25 cellular contexts compared by ENCODE assay signal in genomic region chr20:64071341-64072332, GRCh38. TPM values are rescaled to one million over a fixed set of nuclear protein-coding genes. Genes with fewer than 3 reads are reported as not detected.
DNase-seq lines count a peak whose midpoint lies in the region; ATAC-seq and TF ChIP-seq lines count a peak whose summit lies in the region.
"Had no signal": no experiment of that assay in that cellular context is flagged by ENCODE, and none has a peak within 500 bp of the region (broad histone marks: within the 10 kb centered on the region; RNA-seq: fewer than 3 reads in every experiment).

No MANE protein-coding gene starts in this region.

- H3K9me3 ChIP-seq in spleen: no peaks in the 10 kb centered on the region
- H3K9me3 ChIP-seq: adrenal gland, breast epithelium, heart left ventricle, SJSA1, upper lobe of left lung had no signal

- TF ChIP-seq CTCF in activated B cell treated with CpG ODN at 0.5 μM for 24 hours (IDR thresholded peaks at IDR 0.05) (no peak), spleen (IDR thresholded peaks at IDR 0.05 in 8 of 11, conservative IDR thresholded peaks at IDR 0.05 in 3 of 11) (no peak)

- no peaks in the 10 kb centered on the region for H3K9me3 Mint-ChIP-seq in activated B cell treated with CpG ODN at 0.5 μM for 24 hours
- H3K9me3 Mint-ChIP-seq: activated CD4-positive, alpha-beta memory T cell treated with anti-CD3 and anti-CD28 coated beads, Interleukin-2, amount 10 ng/mL, durations not matched to agents 7 days and 5 days; activated T-cell treated with anti-CD3 and anti-CD28 coated beads, Interleukin-2, amount 50 U/mL, for 72 hours; CD4-positive, alpha-beta memory T cell; HFFc6 had no signal

- H3K4me1 ChIP-seq in spleen: peaks cover 11 to 100% (median 78%) of the 10 kb centered on the region in 6 donors
- H3K4me1 ChIP-seq: adrenal gland, breast epithelium had no signal

- TF ChIP-seq POLR2A in GM18951 (IDR thresholded peaks at IDR 0.05; ENCODE audit: extremely low read depth, insufficient read depth, insufficient read length) (peak; percentile 18), spleen (IDR thresholded peaks at IDR 0.05) (no peak)

- ATAC-seq in Right ventricle myocardium inferior (no peak), activated B cell treated with CpG ODN at 0.5 μM for 24 hours (ENCODE audit: low read depth) (peak; percentile 14), GM18867 (IDR thresholded peaks at IDR 0.05; ENCODE audit: unreplicated experiment) (no peak), left colon (no peak)
- ATAC-seq: activated T-cell treated with anti-CD3 and anti-CD28 coated beads, Interleukin-2, amount 50 U/mL, for 72 hours; heart left ventricle; left ventricle myocardium superior; T-helper 17 cell had no signal

- H3K27ac ChIP-seq in spleen: peak overlapping the region in 5 of 8 donors; percentile 23 to 65 (median 54)
- H3K27ac ChIP-seq: adrenal gland, breast epithelium, heart left ventricle, PC-9, SJSA1, upper lobe of left lung, WERI-Rb-1 had no signal

- no peak overlapping the region for H3K4me3 Mint-ChIP-seq in activated B cell treated with CpG ODN at 0.5 μM for 24 hours
- H3K4me3 Mint-ChIP-seq: activated CD4-positive, alpha-beta memory T cell treated with anti-CD3 and anti-CD28 coated beads, Interleukin-2, amount 10 ng/mL, durations not matched to agents 7 days and 5 days; activated T-cell treated with anti-CD3 and anti-CD28 coated beads, Interleukin-2, amount 50 U/mL, for 72 hours; CD4-positive, alpha-beta memory T cell; HFFc6 had no signal

- POLR2A ChIA-PET in activated B cell treated with CpG ODN at 0.5 μM for 24 hours (lab: Charles Lee): interaction anchor here (1.1 kb wide), 1 partner anchor 207 kb away, joined by 3 read pairs; the partner anchor contains the start of gene TPD52L2

- in situ Hi-C loops in GM18951 (cut with MboI; ENCODE audit: low sequenced_read_pairs, unreplicated experiment): no loop called here

- DNase-seq in Right ventricle myocardium inferior (ENCODE audit: missing footprints) (peak; percentile 58), cardiac septum (ENCODE audit: low spot score) (no peak), activated B cell treated with CpG ODN at 0.5 μM for 24 hours (no peak), spleen (no peak), SW480 (ENCODE audit: low spot score) (no peak), left colon (no peak)
- DNase-seq: activated CD4-positive, alpha-beta memory T cell treated with anti-CD3 and anti-CD28 coated beads, Interleukin-2, amount 10 ng/mL, durations not matched to agents 7 days and 5 days; activated T-cell treated with anti-CD3 and anti-CD28 coated beads, Interleukin-2, amount 50 U/mL, for 72 hours; adrenal gland; CD4-positive, alpha-beta memory T cell; DMS79 treated with DMSO at 0.1 percent for 48 hours; heart left ventricle; HFFc6; left ventricle myocardium superior; NCI-H1694 treated with DMSO at 0.1 percent for 48 hours; NCI-H226; PC-9; T-helper 17 cell; WERI-Rb-1 had no signal

- H3K27me3 Mint-ChIP-seq in activated B cell treated with CpG ODN at 0.5 μM for 24 hours: no peaks in the 10 kb centered on the region
- H3K27me3 Mint-ChIP-seq: activated CD4-positive, alpha-beta memory T cell treated with anti-CD3 and anti-CD28 coated beads, Interleukin-2, amount 10 ng/mL, durations not matched to agents 7 days and 5 days; CD4-positive, alpha-beta memory T cell; T-helper 17 cell had no signal

- peak overlapping the region; percentile 50 for H3K27ac Mint-ChIP-seq in activated B cell treated with CpG ODN at 0.5 μM for 24 hours
- H3K27ac Mint-ChIP-seq: activated CD4-positive, alpha-beta memory T cell treated with anti-CD3 and anti-CD28 coated beads, Interleukin-2, amount 10 ng/mL, durations not matched to agents 7 days and 5 days; activated T-cell treated with anti-CD3 and anti-CD28 coated beads, Interleukin-2, amount 50 U/mL, for 72 hours; HFFc6; T-helper 17 cell had no signal

- peaks cover 37% of the 10 kb centered on the region for H3K36me3 Mint-ChIP-seq in activated B cell treated with CpG ODN at 0.5 μM for 24 hours (ENCODE audit: low read depth)

- H3K36me3 ChIP-seq in spleen: peaks cover 0 to 58% (median 48%) of the 10 kb centered on the region in 6 donors
- H3K36me3 ChIP-seq: breast epithelium, WERI-Rb-1 had no signal

- no peaks in the 10 kb centered on the region for H3K27me3 ChIP-seq in spleen (replicated peaks in 1 of 7)
- H3K27me3 ChIP-seq: adrenal gland, breast epithelium, heart left ventricle, SJSA1, upper lobe of left lung had no signal

- CTCF ChIA-PET in activated B cell treated with CpG ODN at 0.5 μM for 24 hours (lab: Charles Lee): interaction anchor here (1.8 kb wide), 1 partner anchor 33 kb away, joined by 4 read pairs; no protein-coding TSS in a partner anchor

- 76 to 84% (median 79%) methylated on average over 29 to 30 of the region's 30 CpGs for WGBS in spleen, 5 donors

- intact Hi-C loops in Right ventricle myocardium inferior (cut with DNase I) (no loop called here), cardiac septum (cut with DNase I) (no loop called here), activated B cell treated with CpG ODN at 0.5 μM for 24 hours (cut with micrococcal nuclease) (no loop called here), spleen (cut with DNase I; ENCODE audit: low total_unique reads) (no loop called here), left colon (cut with DNase I, micrococcal nuclease) (no loop called here)

- no peak overlapping the region for H3K4me3 ChIP-seq in spleen
- H3K4me3 ChIP-seq: adrenal gland, breast epithelium, heart left ventricle, PC-9, SJSA1, upper lobe of left lung had no signal

- peaks cover 67% of the 10 kb centered on the region for H3K4me1 Mint-ChIP-seq in activated B cell treated with CpG ODN at 0.5 μM for 24 hours

RNA-seq across cellular contexts. Expression of gene RGS19, which starts 7.7 kb away (rescaled TPM):
- total RNA-seq in Right ventricle myocardium inferior: 6.6 TPM
- 3.1 TPM for total RNA-seq in cardiac septum
- 45.0 and 53.4 TPM in 2 replicates for total RNA-seq in activated B cell treated with CpG ODN at 0.5 μM for 24 hours
- 100 to 1,000 TPM in 4 of 7 donors, 10 to 100 TPM in 3; 91.6 to 186 (median 107) TPM for total RNA-seq in spleen
- 100 to 1,000 TPM in 1 of 3 donors, 10 to 100 TPM in 2; 80.4 to 125 (median 82.0) TPM for polyA plus RNA-seq in spleen
- total RNA-seq in left colon: 1 to 10 TPM; 3.4 to 5.9 TPM

RNA-seq across cellular contexts. Expression of gene OPRL1, which starts 8.2 kb away (rescaled TPM):
- total RNA-seq in Right ventricle myocardium inferior (0.49 TPM), cardiac septum (0.48 TPM), activated B cell treated with CpG ODN at 0.5 μM for 24 hours (1.3 and 1.4 TPM in 2 replicates), spleen (1 to 10 TPM; 3.7 to 7.9 (median 5.1) TPM), left colon (under 1 TPM; 0.15 to 0.17 TPM)
- 1 to 10 TPM; 1.9 to 4.9 (median 2.5) TPM for polyA plus RNA-seq in spleen

RNA-seq across cellular contexts. Expression of gene TCEA2, which starts 8.6 kb away (rescaled TPM):
- total RNA-seq in Right ventricle myocardium inferior: 39.0 TPM
- 66.0 TPM for total RNA-seq in cardiac septum
- total RNA-seq in activated B cell treated with CpG ODN at 0.5 μM for 24 hours: 20.3 and 20.7 TPM in 2 replicates
- 10 to 100 TPM; 18.6 to 60.8 (median 45.0) TPM for total RNA-seq in spleen
- 10 to 100 TPM; 35.9 to 47.5 (median 41.5) TPM for polyA plus RNA-seq in spleen
- 1 to 10 TPM; 7.9 to 9.9 TPM for total RNA-seq in left colon

RNA-seq across cellular contexts. Expression of gene LKAAEAR1, which starts 12.6 kb away (rescaled TPM):
- not detected for total RNA-seq in Right ventricle myocardium inferior
- total RNA-seq in cardiac septum: not detected
- 0.31 TPM in 1 of 2 replicates, not detected in the other for total RNA-seq in activated B cell treated with CpG ODN at 0.5 μM for 24 hours
- under 1 TPM in 1 of 7 donors, not detected in 6; 0.66 TPM for total RNA-seq in spleen
- under 1 TPM; 0.26 to 0.53 (median 0.48) TPM for polyA plus RNA-seq in spleen
- not detected for total RNA-seq in left colon
- total RNA-seq: heart left ventricle, HFFc6, left ventricle myocardium superior, PC-9, posterior vena cava, T-helper 17 cell had no signal
- polyA plus RNA-seq: heart left ventricle had no signal

RNA-seq across cellular contexts. Expression of gene SOX18, which starts 22.2 kb away (rescaled TPM):
- 38.4 TPM for total RNA-seq in Right ventricle myocardium inferior
- total RNA-seq in cardiac septum: 67.0 TPM
- not detected in 2 replicates for total RNA-seq in activated B cell treated with CpG ODN at 0.5 μM for 24 hours
- total RNA-seq in spleen: 10 to 100 TPM; 12.1 to 63.1 (median 42.0) TPM
- 10 to 100 TPM in 2 of 3 donors, 1 to 10 TPM in 1; 7.3 to 25.5 (median 22.3) TPM for polyA plus RNA-seq in spleen
- total RNA-seq in left colon: 1 to 10 TPM; 8.9 to 9.1 TPM
- total RNA-seq: CD4-positive, alpha-beta memory T cell; PC-9; T-helper 17 cell had no signal
- polyA plus RNA-seq: CD4-positive, alpha-beta memory T cell had no signal
